In genomic region chr5:105696440-105696839, GRCh38 we compare ENCODE assay signal across 7 cellular contexts.
"Had no signal": no experiment of that assay in that cellular context is flagged by ENCODE, and none has a peak within 500 bp of the region (broad histone marks: within the 10 kb centered on the region; RNA-seq: fewer than 3 reads in every experiment).

No MANE protein-coding gene starts in this region.

- H3K4me3 Mint-ChIP-seq: HFFc6 had no signal

- H3K27ac ChIP-seq: KMS-11 had no signal

- H3K9me3 ChIP-seq: HAP-1 had no signal

- H3K4me2 ChIP-seq: KMS-11 had no signal

- H3K4me1 ChIP-seq: HAP-1 had no signal

- ATAC-seq: HCT116, HepG2, K562 had no signal

- H3K27ac Mint-ChIP-seq: HFFc6 had no signal

- H3K4me3 ChIP-seq: HAP-1, K562 had no signal

- DNase-seq: GOT3, HFFc6 had no signal

- H3K9ac ChIP-seq: KMS-11 had no signal

- H3K36me3 ChIP-seq: HAP-1 had no signal
